ENCODE assay signal across 23 cellular contexts in genomic region chr3:194384569-194385001, GRCh38. TPM values are rescaled to one million over a fixed set of nuclear protein-coding genes. Genes with fewer than 3 reads are reported as not detected.
DNase-seq lines count a peak whose midpoint lies in the region; ATAC-seq, FAIRE-seq and TF ChIP-seq lines count a peak whose summit lies in the region.
"Had no signal": no experiment of that assay in that cellular context is flagged by ENCODE, and none has a peak within 500 bp of the region (broad histone marks: within the 10 kb centered on the region; RNA-seq: fewer than 3 reads in every experiment).

No MANE protein-coding gene starts in this region.

- TF ChIP-seq POLR2A in right lobe of liver (IDR thresholded peaks at IDR 0.05) (no peak), HepG2 (IDR thresholded peaks at IDR 0.05; ENCODE audit: insufficient read depth in 1 of 2, low read depth in 2 of 2, low read length in 2 of 2) (no peak)

- H3K9ac ChIP-seq in HepG2 (ENCODE audit: insufficient read depth, low read depth, low read length): no peak overlapping the region

- H3K4me1 ChIP-seq in right lobe of liver (no peaks in the 10 kb centered on the region), HepG2 (ENCODE audit: insufficient read depth, low read length) (peaks cover 9% of the 10 kb centered on the region; the same call in 1 of the 2 replicates), upper lobe of right lung (no peaks in the 10 kb centered on the region)

- no peaks in the 10 kb centered on the region for H4K20me1 ChIP-seq in HepG2 (ENCODE audit: insufficient read depth, low read length)

- H3K36me3 Mint-ChIP-seq in natural killer cell: no peaks in the 10 kb centered on the region
- H3K36me3 Mint-ChIP-seq: CD4-positive, CD25-positive, alpha-beta regulatory T cell had no signal

- no peaks in the 10 kb centered on the region for H3K4me1 Mint-ChIP-seq in natural killer cell
- H3K4me1 Mint-ChIP-seq: CD4-positive, CD25-positive, alpha-beta regulatory T cell had no signal

- H2AFZ ChIP-seq in HepG2 (ENCODE audit: low read length): no peak overlapping the region
- H2AFZ ChIP-seq: GM23338 had no signal

- no peak for TF ChIP-seq RAD21 in HepG2 (CRISPR knock-in tag; IDR thresholded peaks at IDR 0.05)

- POLR2A ChIA-PET in HepG2 (lab: Yijun Ruan, JAX): no interaction called here

- H3K4me3 ChIP-seq in right lobe of liver (no peak overlapping the region), HepG2 (replicated peaks in 1 of 3; ENCODE audit: insufficient read depth in 1 of 3, low read depth in 2 of 3, low read length in 3 of 3) (no peak overlapping the region), upper lobe of right lung (no peak overlapping the region)
- H3K4me3 ChIP-seq: A549, GM23338, K562, MG63 had no signal

- in situ Hi-C loops in HepG2 (cut with HindIII; ENCODE audit: extremely low pct_ligation_motif_present, low pct_unique_long_range_greater_than_20kb): no loop called here

- no peaks in the 10 kb centered on the region for H3K79me2 ChIP-seq in HepG2 (ENCODE audit: insufficient read depth, low read length)

- H3K36me3 ChIP-seq in right lobe of liver (no peaks in the 10 kb centered on the region), HepG2 (replicated peaks in 1 of 2; ENCODE audit: control insufficient read depth in 1 of 2, insufficient read depth in 2 of 2, low read length in 2 of 2) (no peaks in the 10 kb centered on the region), upper lobe of right lung (no peaks in the 10 kb centered on the region)
- H3K36me3 ChIP-seq: MG63 had no signal

- WGBS in right lobe of liver (ENCODE audit: insufficient coverage, low coverage, low lambda C conversion rate, missing lambda C conversion rate): no CpG with 5 or more reads among the region's 12 CpGs
- 55% methylated on average over 5 of the region's 12 CpGs for WGBS in HepG2 (ENCODE audit: low lambda C conversion rate)

- no peak overlapping the region for H3K27ac Mint-ChIP-seq in natural killer cell
- H3K27ac Mint-ChIP-seq: CD4-positive, CD25-positive, alpha-beta regulatory T cell; GM23338 had no signal

- H3K4me2 ChIP-seq in HepG2 (ENCODE audit: low read depth, low read length): no peak overlapping the region
- H3K4me2 ChIP-seq: A549, GM23338 had no signal

- H3K27me3 Mint-ChIP-seq in natural killer cell (ENCODE audit: low read depth in 2 of 2): peaks cover 13 to 21% of the 10 kb centered on the region in 2 donors

- H3K9me3 ChIP-seq in right lobe of liver (no peaks in the 10 kb centered on the region), HepG2 (ENCODE audit: low read length) (no peaks in the 10 kb centered on the region), upper lobe of right lung (no peaks in the 10 kb centered on the region)
- H3K9me3 ChIP-seq: A549, MG63 had no signal

- TF ChIP-seq CTCF in right lobe of liver (IDR thresholded peaks at IDR 0.05): no peak
- TF ChIP-seq CTCF in HepG2 (CRISPR knock-in tag; IDR thresholded peaks at IDR 0.05): no peak
- no peak for TF ChIP-seq CTCF in natural killer cell (IDR thresholded peaks at IDR 0.05)
- TF ChIP-seq CTCF in upper lobe of right lung (IDR thresholded peaks at IDR 0.05): no peak

- TF ChIP-seq EP300 in HepG2 (IDR thresholded peaks at IDR 0.05; ENCODE audit: low read depth in 2 of 2, low read length in 2 of 2) (no peak), HepG2 (CRISPR knock-in tag; IDR thresholded peaks at IDR 0.05; ENCODE audit: borderline replicate concordance) (no peak)

- BruUV-seq in HepG2 (replicated peaks; lab: Mats Ljungman, UMichigan): no TSS peak

- H3K27ac ChIP-seq in right lobe of liver: no peak overlapping the region
- no peak overlapping the region for H3K27ac ChIP-seq in HepG2 (ENCODE audit: extremely low read length, insufficient read depth, low read length)
- H3K27ac ChIP-seq in upper lobe of right lung: no peak overlapping the region
- H3K27ac ChIP-seq: A549 had no signal

- no peak for FAIRE-seq in HepG2 (lab: Jason Lieb, UNC)
- FAIRE-seq: A549, K562 had no signal

- no peaks in the 10 kb centered on the region for H3K9me3 Mint-ChIP-seq in natural killer cell
- H3K9me3 Mint-ChIP-seq: CD4-positive, CD25-positive, alpha-beta regulatory T cell; GM23338 had no signal

- no peak overlapping the region for H3K4me3 Mint-ChIP-seq in natural killer cell
- H3K4me3 Mint-ChIP-seq: CD4-positive, CD25-positive, alpha-beta regulatory T cell; GM23338 had no signal

- DNase-seq in right lobe of liver: peak in 2 of 3 donors; percentile 29 to 31
- DNase-seq in HepG2 (ENCODE audit: low spot score): no peak
- peak; percentile 34 for DNase-seq in ecto neural progenitor cell (ENCODE audit: low spot score)
- DNase-seq in natural killer cell: peak; percentile 6
- peak; percentile 40 for DNase-seq in upper lobe of right lung
- DNase-seq in activated effector memory CD4-positive, alpha-beta T cell treated with Interleukin-2 at 50 U/mL for 16 hours: no peak
- DNase-seq in D341Med (ENCODE audit: low spot score): no peak
- DNase-seq: CD4-positive, CD25-positive, alpha-beta regulatory T cell; DMS79; MG63; NCI-H1417 treated with DMSO at 0.1 percent for 48 hours; NCI-H187; NCI-H446; NCI-H526; SHP77 had no signal

- no peak for ATAC-seq in right lobe of liver
- no peak; the same call in 2 of the 3 replicates for ATAC-seq in HepG2
- ATAC-seq in natural killer cell: no peak
- ATAC-seq in upper lobe of right lung: no peak
- no peak for ATAC-seq in HG03460 (IDR thresholded peaks at IDR 0.05; ENCODE audit: unreplicated experiment)
- ATAC-seq: A549, GM23338, K562 had no signal

- H3K27me3 ChIP-seq in right lobe of liver: no peaks in the 10 kb centered on the region
- H3K27me3 ChIP-seq in HepG2 (ENCODE audit: control insufficient read depth in 1 of 2, insufficient read depth in 2 of 2, low read length in 2 of 2): peaks cover 11 to 68% of the 10 kb centered on the region in 2 experiments
- peaks cover 11% of the 10 kb centered on the region for H3K27me3 ChIP-seq in upper lobe of right lung
- H3K27me3 ChIP-seq: MG63 had no signal

- intact Hi-C loops in right lobe of liver (cut with DNase I): no loop called here
- intact Hi-C loops in HepG2 (cut with micrococcal nuclease; ENCODE audit: unreplicated experiment): no loop called here
- intact Hi-C loops in natural killer cell (cut with micrococcal nuclease): no loop called here
- intact Hi-C loops in upper lobe of right lung (cut with DNase I): no loop called here

- CTCF ChIA-PET in HepG2 (lab: Yijun Ruan, JAX; ENCODE audit: low intra/inter-chr PET ratio, low total read pairs): no interaction called here

RNA-seq across cellular contexts. Expression of gene GP5, which starts 14.5 kb away (rescaled TPM):
- total RNA-seq in right lobe of liver (under 1 TPM in 4 of 6 experiments, not detected in 2; 0.07 to 0.23 (median 0.16) TPM), HepG2 (2016; rRNA removed; fragmentation: Illumina TruSeq; extraction: Trizol) (not detected in 2 replicates), natural killer cell (under 1 TPM; 0.63 to 0.88 (median 0.80) TPM), upper lobe of right lung (0.26 TPM)
- total RNA-seq in HepG2 (2016; cell fraction: cytosol; rRNA removed; fragmentation: Illumina TruSeq; extraction: Trizol; ENCODE audit: low read depth): not detected in 2 replicates
- not detected in 2 replicates for total RNA-seq in HepG2 (2016; cell fraction: insoluble cytoplasmic fraction; rRNA removed; fragmentation: Illumina TruSeq; extraction: Trizol)
- not detected in 2 replicates for total RNA-seq in HepG2 (2016; cell fraction: membrane; rRNA removed; fragmentation: Illumina TruSeq; extraction: Trizol)
- total RNA-seq in HepG2 (2016; cell fraction: nucleus; rRNA removed; fragmentation: Illumina TruSeq; extraction: Trizol): not detected in 2 replicates
- 0.01 TPM in 1 of 2 replicates, not detected in the other for polyA plus RNA-seq in HepG2 (2011; rRNA removed)
- 0.01 TPM in 1 of 2 replicates, not detected in the other for polyA plus RNA-seq in HepG2 (2011; cell fraction: cytosol; rRNA removed)
- 0.07 TPM in 1 of 2 replicates, not detected in the other for polyA plus RNA-seq in HepG2 (2011; cell fraction: nucleus; rRNA removed)
- polyA plus RNA-seq in HepG2 (2012): not detected in 2 replicates
- polyA plus RNA-seq in HepG2 (2016; cell fraction: cytosol; fragmentation: Illumina TruSeq; extraction: Trizol; ENCODE audit: low read depth): not detected in 2 replicates
- polyA plus RNA-seq in HepG2 (2016; cell fraction: insoluble cytoplasmic fraction; fragmentation: Illumina TruSeq; extraction: Trizol; ENCODE audit: low read depth): not detected in 2 replicates
- not detected in 2 replicates for polyA plus RNA-seq in HepG2 (2016; cell fraction: membrane; fragmentation: Illumina TruSeq; extraction: Trizol; ENCODE audit: low read depth)
- not detected in 2 replicates for polyA plus RNA-seq in HepG2 (2016; cell fraction: nucleus; fragmentation: Illumina TruSeq; extraction: Trizol; ENCODE audit: insufficient read depth, low read depth)
- polyA minus RNA-seq in HepG2 (2011; rRNA and poly(A)+ RNA removed; ENCODE audit: low replicate concordance): 0.04 TPM in 1 of 2 replicates, not detected in the other
- not detected in 2 replicates for polyA minus RNA-seq in HepG2 (2011; cell fraction: cytosol; rRNA and poly(A)+ RNA removed)
- polyA minus RNA-seq in HepG2 (2011; cell fraction: nucleus; rRNA and poly(A)+ RNA removed): 0.25 and 0.39 TPM in 2 replicates
- total RNA-seq: RPMI7951 had no signal
- polyA plus RNA-seq: A549, BJ had no signal

RNA-seq across cellular contexts. Expression of gene LRRC15, which starts 15.0 kb away (rescaled TPM):
- total RNA-seq in right lobe of liver: under 1 TPM in 5 of 6 experiments, not detected in 1; 0.07 to 0.37 (median 0.09) TPM
- not detected in 2 replicates for total RNA-seq in HepG2 (2016; rRNA removed; fragmentation: Illumina TruSeq; extraction: Trizol)
- not detected in 2 replicates for total RNA-seq in HepG2 (2016; cell fraction: cytosol; rRNA removed; fragmentation: Illumina TruSeq; extraction: Trizol; ENCODE audit: low read depth)
- total RNA-seq in HepG2 (2016; cell fraction: insoluble cytoplasmic fraction; rRNA removed; fragmentation: Illumina TruSeq; extraction: Trizol): not detected in 2 replicates
- total RNA-seq in HepG2 (2016; cell fraction: membrane; rRNA removed; fragmentation: Illumina TruSeq; extraction: Trizol): not detected in 2 replicates
- total RNA-seq in HepG2 (2016; cell fraction: nucleus; rRNA removed; fragmentation: Illumina TruSeq; extraction: Trizol): not detected in 2 replicates
- not detected in 2 replicates for polyA plus RNA-seq in HepG2 (2011; rRNA removed)
- not detected in 2 replicates for polyA plus RNA-seq in HepG2 (2011; cell fraction: cytosol; rRNA removed)
- not detected in 2 replicates for polyA plus RNA-seq in HepG2 (2011; cell fraction: nucleus; rRNA removed)
- not detected in 2 replicates for polyA plus RNA-seq in HepG2 (2012)
- not detected in 2 replicates for polyA plus RNA-seq in HepG2 (2016; cell fraction: cytosol; fragmentation: Illumina TruSeq; extraction: Trizol; ENCODE audit: low read depth)
- not detected in 2 replicates for polyA plus RNA-seq in HepG2 (2016; cell fraction: insoluble cytoplasmic fraction; fragmentation: Illumina TruSeq; extraction: Trizol; ENCODE audit: low read depth)
- polyA plus RNA-seq in HepG2 (2016; cell fraction: membrane; fragmentation: Illumina TruSeq; extraction: Trizol; ENCODE audit: low read depth): not detected in 2 replicates
- polyA plus RNA-seq in HepG2 (2016; cell fraction: nucleus; fragmentation: Illumina TruSeq; extraction: Trizol; ENCODE audit: insufficient read depth, low read depth): not detected in 2 replicates
- polyA minus RNA-seq in HepG2 (2011; rRNA and poly(A)+ RNA removed; ENCODE audit: low replicate concordance): 0.05 TPM in 1 of 2 replicates, not detected in the other
- polyA minus RNA-seq in HepG2 (2011; cell fraction: cytosol; rRNA and poly(A)+ RNA removed): not detected in 2 replicates
- polyA minus RNA-seq in HepG2 (2011; cell fraction: nucleus; rRNA and poly(A)+ RNA removed): not detected in 2 replicates
- not detected for total RNA-seq in natural killer cell
- 1.1 TPM for total RNA-seq in upper lobe of right lung
- total RNA-seq: CD4-positive, CD25-positive, alpha-beta regulatory T cell; K562; OCI-LY7 had no signal
- polyA plus RNA-seq: CD4-positive, CD25-positive, alpha-beta regulatory T cell; K562 had no signal

RNA-seq across cellular contexts. Expression of gene CPN2, which starts 33.5 kb away (rescaled TPM):
- total RNA-seq in right lobe of liver (100 to 1,000 TPM; 173 to 307 (median 202) TPM), HepG2 (2016; rRNA removed; fragmentation: Illumina TruSeq; extraction: Trizol) (16.3 and 27.7 TPM in 2 replicates), natural killer cell (not detected), upper lobe of right lung (not detected)
- total RNA-seq in HepG2 (2016; cell fraction: cytosol; rRNA removed; fragmentation: Illumina TruSeq; extraction: Trizol; ENCODE audit: low read depth): 4.8 and 4.9 TPM in 2 replicates
- 11.8 and 26.8 TPM in 2 replicates for total RNA-seq in HepG2 (2016; cell fraction: insoluble cytoplasmic fraction; rRNA removed; fragmentation: Illumina TruSeq; extraction: Trizol)
- 14.4 and 15.6 TPM in 2 replicates for total RNA-seq in HepG2 (2016; cell fraction: membrane; rRNA removed; fragmentation: Illumina TruSeq; extraction: Trizol)
- total RNA-seq in HepG2 (2016; cell fraction: nucleus; rRNA removed; fragmentation: Illumina TruSeq; extraction: Trizol): 34.1 and 42.6 TPM in 2 replicates
- polyA plus RNA-seq in HepG2 (2011; rRNA removed): 26.7 and 29.3 TPM in 2 replicates
- polyA plus RNA-seq in HepG2 (2011; cell fraction: cytosol; rRNA removed): 12.6 and 16.6 TPM in 2 replicates
- 18.2 and 18.5 TPM in 2 replicates for polyA plus RNA-seq in HepG2 (2011; cell fraction: nucleus; rRNA removed)
- 19.0 and 20.2 TPM in 2 replicates for polyA plus RNA-seq in HepG2 (2012)
- 8.8 and 9.3 TPM in 2 replicates for polyA plus RNA-seq in HepG2 (2016; cell fraction: cytosol; fragmentation: Illumina TruSeq; extraction: Trizol; ENCODE audit: low read depth)
- polyA plus RNA-seq in HepG2 (2016; cell fraction: insoluble cytoplasmic fraction; fragmentation: Illumina TruSeq; extraction: Trizol; ENCODE audit: low read depth): 27.5 and 38.0 TPM in 2 replicates
- polyA plus RNA-seq in HepG2 (2016; cell fraction: membrane; fragmentation: Illumina TruSeq; extraction: Trizol; ENCODE audit: low read depth): 18.2 and 23.6 TPM in 2 replicates
- polyA plus RNA-seq in HepG2 (2016; cell fraction: nucleus; fragmentation: Illumina TruSeq; extraction: Trizol; ENCODE audit: insufficient read depth, low read depth): 100 and 101 TPM in 2 replicates
- polyA minus RNA-seq in HepG2 (2011; rRNA and poly(A)+ RNA removed; ENCODE audit: low replicate concordance): 66.5 TPM in 1 of 2 replicates, not detected in the other
- 19.2 and 22.2 TPM in 2 replicates for polyA minus RNA-seq in HepG2 (2011; cell fraction: cytosol; rRNA and poly(A)+ RNA removed)
- polyA minus RNA-seq in HepG2 (2011; cell fraction: nucleus; rRNA and poly(A)+ RNA removed): 6.3 and 7.8 TPM in 2 replicates
- total RNA-seq: CD4-positive, CD25-positive, alpha-beta regulatory T cell; K562; LHCN-M2; OCI-LY7; RPMI7951 had no signal
- polyA plus RNA-seq: A549; BJ; CD4-positive, CD25-positive, alpha-beta regulatory T cell; K562 had no signal

Comparison
In these comparisons a context has a peak if more than half of its experiments do, and no peak if none do; other contexts are left out.
1. DNase-seq: peak in right lobe of liver (2 of 3), ecto neural progenitor cell (single experiment), natural killer cell (single experiment) and upper lobe of right lung (single experiment); none in HepG2 (single experiment), activated effector memory CD4-positive, alpha-beta T cell treated with Interleukin-2 at 50 U/mL for 16 hours (single experiment) and D341Med (single experiment).